15 cellular contexts compared by ENCODE assay signal in genomic region chr10:24080207-24080606, GRCh38.
DNase-seq lines count a peak whose midpoint lies in the region; ATAC-seq and TF ChIP-seq lines count a peak whose summit lies in the region.
"Had no signal": no experiment of that assay in that cellular context is flagged by ENCODE, and none has a peak within 500 bp of the region (broad histone marks: within the 10 kb centered on the region; RNA-seq: fewer than 3 reads in every experiment).

No MANE protein-coding gene starts in this region.

- H3K27ac Mint-ChIP-seq in nephron, result peak overlapping the region; percentile 10 to 36 (median 18)
- H3K27ac Mint-ChIP-seq: CD4-positive, CD25-positive, alpha-beta regulatory T cell; CD8-positive, alpha-beta memory T cell had no signal

- H3K36me3 Mint-ChIP-seq in nephron (ENCODE audit: low read depth), result peaks cover 9% of the 10 kb centered on the region
- H3K36me3 Mint-ChIP-seq: CD4-positive, CD25-positive, alpha-beta regulatory T cell; CD8-positive, alpha-beta memory T cell had no signal

- H3K4me1 Mint-ChIP-seq in nephron, result peaks cover 18% of the 10 kb centered on the region
- H3K4me1 Mint-ChIP-seq: CD4-positive, CD25-positive, alpha-beta regulatory T cell; CD8-positive, alpha-beta memory T cell had no signal

- H3K9me3 Mint-ChIP-seq in nephron, result no peaks in the 10 kb centered on the region

- H3K36me3 ChIP-seq in gastrocnemius medialis, result no peaks in the 10 kb centered on the region
- H3K36me3 ChIP-seq: BE2C, HAP-1 had no signal

- peaks cover 4% of the 10 kb centered on the region for H3K27me3 Mint-ChIP-seq in nephron (ENCODE audit: low read depth)
- H3K27me3 Mint-ChIP-seq: CD4-positive, CD25-positive, alpha-beta regulatory T cell; CD8-positive, alpha-beta memory T cell had no signal

- H3K9me3 ChIP-seq in gastrocnemius medialis, result no peaks in the 10 kb centered on the region
- H3K9me3 ChIP-seq: BE2C, HAP-1 had no signal

- no peak for ATAC-seq in gastrocnemius medialis

- H3K27me3 ChIP-seq in gastrocnemius medialis, result no peaks in the 10 kb centered on the region
- H3K27me3 ChIP-seq: BE2C had no signal

- H3K4me1 ChIP-seq in gastrocnemius medialis, result no peaks in the 10 kb centered on the region
- H3K4me1 ChIP-seq: BE2C, HAP-1 had no signal

- H3K4me3 ChIP-seq in gastrocnemius medialis, result no peak overlapping the region
- H3K4me3 ChIP-seq: GM23248, HAP-1 had no signal

- TF ChIP-seq CTCF in nephron (IDR thresholded peaks at IDR 0.05; ENCODE audit: unreplicated experiment in 3 of 3), result no peak
- no peak for TF ChIP-seq CTCF in gastrocnemius medialis (IDR thresholded peaks at IDR 0.05 in 4 of 5, conservative IDR thresholded peaks at IDR 0.05 in 1 of 5)

- in situ Hi-C loops in gastrocnemius medialis (cut with MboI; ENCODE audit: low sequenced_read_pairs in 4 of 4), result no loop called here

- TF ChIP-seq POLR2A in gastrocnemius medialis (IDR thresholded peaks at IDR 0.05), result no peak

- DNase-seq in left kidney (ENCODE audit: low read depth, low spot score), result peak; percentile 22
- DNase-seq in gastrocnemius medialis, result no peak
- DNase-seq in ecto neural progenitor cell (ENCODE audit: low spot score), result no peak
- no peak for DNase-seq in NCI-H2081 (lab: John Stamatoyannopoulos, UW)
- no peak for DNase-seq in NCI-H748 (lab: John Stamatoyannopoulos, UW; ENCODE audit: unreplicated experiment)
- DNase-seq: ACHN; BE2C; C1 segment of cervical spinal cord; CD4-positive, CD25-positive, alpha-beta regulatory T cell; CD8-positive, alpha-beta memory T cell; COR-L47; DMS 273 treated with DMSO at 0.1 percent for 48 hours; GM23248 had no signal

- intact Hi-C loops in gastrocnemius medialis (cut with DNase I; ENCODE audit: low total_unique reads), result no loop called here

- H3K4me3 Mint-ChIP-seq in nephron, result no peak overlapping the region
- H3K4me3 Mint-ChIP-seq: CD4-positive, CD25-positive, alpha-beta regulatory T cell; CD8-positive, alpha-beta memory T cell had no signal

- peak overlapping the region in 3 of 4 donors; percentile 23 to 57 (median 31) for H3K27ac ChIP-seq in gastrocnemius medialis
- H3K27ac ChIP-seq: GM23248 had no signal
